In the genomic region with DNA sequence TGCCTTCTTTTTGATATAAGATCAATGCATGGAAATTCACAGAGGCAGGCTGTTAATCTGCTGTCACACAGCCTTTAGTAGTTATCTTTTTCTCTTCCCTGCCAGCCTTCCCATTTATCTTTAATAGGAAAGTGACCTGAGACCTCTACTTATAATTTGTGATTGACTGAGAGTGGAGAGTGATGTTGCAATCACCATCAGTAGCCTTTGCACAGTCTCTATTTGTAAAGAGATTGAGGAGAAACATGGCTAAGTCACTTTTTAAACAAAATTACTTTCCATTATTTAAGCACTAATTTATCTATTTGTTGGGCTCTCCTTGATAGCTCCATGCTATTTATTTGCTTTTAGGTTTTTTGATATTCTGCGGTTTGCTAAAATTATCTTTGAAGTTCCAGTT, we compare ENCODE assay signal across 35 cellular contexts. TPM values are rescaled to one million over a fixed set of nuclear protein-coding genes. Genes with fewer than 3 reads are reported as not detected.
"Had no signal": no experiment of that assay in that cellular context is flagged by ENCODE, and none has a peak within 500 bp of the region (broad histone marks: within the 10 kb centered on the region; RNA-seq: fewer than 3 reads in every experiment).

No MANE protein-coding gene starts in this region.

- H3K4me3 ChIP-seq: adrenal gland, ascending aorta, cardiac muscle cell had no signal

- FAIRE-seq: bronchial epithelial cell, TTC549 had no signal

- H3K4me1 ChIP-seq: adrenal gland, ascending aorta had no signal

- H3K9me3 ChIP-seq: adrenal gland, ascending aorta had no signal

- DNase-seq: activated B cell treated with CpG ODN at 0.5 μM for 24 hours; activated CD4-positive, alpha-beta memory T cell treated with anti-CD3 and anti-CD28 coated beads, Interleukin-2, amount 10 ng/mL, durations not matched to agents 7 days and 5 days; activated CD4-positive, alpha-beta T cell treated with anti-CD3 and anti-CD28 coated beads for 4 hours; activated CD4-positive, alpha-beta T cell treated with anti-CD3 and anti-CD28 coated beads, Interleukin-2, amount 10 ng/mL, durations not matched to agents 24 days and 14 days; activated CD4-positive, alpha-beta T cell treated with anti-CD3 and anti-CD28 coated beads, Interleukin-2, amount 50 U/mL, for 48 hours; activated CD4-positive, CD25-positive, alpha-beta regulatory T cell treated with anti-CD3 and anti-CD28 coated beads, Interleukin-2, amount 50 U/mL, for 72 hours; activated CD8-positive, alpha-beta memory T cell treated with anti-CD3 and anti-CD28 coated beads for 24 hours; activated CD8-positive, alpha-beta memory T cell treated with anti-CD3 and anti-CD28 coated beads, Interleukin-2, amount 10 ng/mL, durations not matched to agents 7 days and 5 days; activated CD8-positive, alpha-beta memory T cell treated with anti-CD3 and anti-CD28 coated beads, Interleukin-2, amount 50 U/mL, for 48 hours; activated CD8-positive, alpha-beta T cell treated with anti-CD3 and anti-CD28 coated beads, Interleukin-2, amount 10 ng/mL, durations not matched to agents 7 days and 5 days; activated effector memory CD4-positive, alpha-beta T cell treated with anti-CD3 and anti-CD28 coated beads, Interleukin-2, amount 50 U/mL, for 16 hours; activated gamma-delta T cell treated with Interleukin-2 at 50 U/mL for 16 hours; activated naive CD4-positive, alpha-beta T cell; activated naive CD4-positive, alpha-beta T cell treated with anti-CD3 and anti-CD28 coated beads for 36 hours; activated naive CD4-positive, alpha-beta T cell treated with anti-CD3 and anti-CD28 coated beads, Interleukin-2, amount 50 U/mL, for 16 hours; activated naive CD8-positive, alpha-beta T cell treated with anti-CD3 and anti-CD28 coated beads for 36 hours; activated T-cell treated with anti-CD3 and anti-CD28 coated beads, Interleukin-2, amount 50 U/mL, for 24 hours; activated T-cell treated with anti-CD3 and anti-CD28 coated beads, Interleukin-2, amount 50 U/mL, for 72 hours; adrenal gland; amniotic stem cell; anterior cingulate cortex; caudate nucleus; cerebellar nuclear complex; T-helper 1 cell; T-helper 2 cell; T-helper 9 cell had no signal

- H3K27ac ChIP-seq: adrenal gland, ascending aorta, cardiac muscle cell, VCaP had no signal

- H3K36me3 ChIP-seq: adrenal gland, ascending aorta, cardiac muscle cell had no signal

- ATAC-seq: activated CD8-positive, alpha-beta memory T cell treated with anti-CD3 and anti-CD28 coated beads, Interleukin-2, amount 10 ng/mL, durations not matched to agents 7 days and 5 days; activated CD8-positive, alpha-beta T cell treated with anti-CD3 and anti-CD28 coated beads, Interleukin-2, amount 10 ng/mL, durations not matched to agents 7 days and 5 days; activated naive CD4-positive, alpha-beta T cell treated with anti-CD3 and anti-CD28 coated beads, Interleukin-2, amount 50 U/mL, for 72 hours; activated T-cell treated with anti-CD3 and anti-CD28 coated beads, Interleukin-2, amount 50 U/mL, for 72 hours; activated T-helper 17 cell treated with anti-CD3 and anti-CD28 coated beads, Interleukin-2, amount 50 U/mL, for 72 hours had no signal

- H3K27me3 ChIP-seq: adrenal gland, ascending aorta, cardiac muscle cell had no signal

RNA-seq across cellular contexts. Expression of gene LMNTD1, which starts 19.9 kb away (rescaled TPM):
- total RNA-seq: activated B cell treated with CpG ODN at 0.5 μM for 24 hours; activated CD4-positive, alpha-beta memory T cell treated with anti-CD3 and anti-CD28 coated beads, Interleukin-2, amount 10 ng/mL, durations not matched to agents 7 days and 5 days; activated CD4-positive, alpha-beta T cell treated with anti-CD3 and anti-CD28 coated beads, Interleukin-2, amount 10 ng/mL, durations not matched to agents 24 days and 14 days; activated CD8-positive, alpha-beta memory T cell treated with anti-CD3 and anti-CD28 coated beads, Interleukin-2, amount 10 ng/mL, durations not matched to agents 7 days and 5 days; activated CD8-positive, alpha-beta T cell treated with anti-CD3 and anti-CD28 coated beads, Interleukin-2, amount 10 ng/mL, durations not matched to agents 7 days and 5 days; activated naive CD4-positive, alpha-beta T cell treated with anti-CD3 and anti-CD28 coated beads for 36 hours; activated naive CD4-positive, alpha-beta T cell treated with anti-CD3 and anti-CD28 coated beads, Interleukin-2, amount 50 U/mL, for 72 hours; activated naive CD8-positive, alpha-beta T cell treated with anti-CD3 and anti-CD28 coated beads for 36 hours; activated T-cell treated with anti-CD3 and anti-CD28 coated beads, Interleukin-2, amount 50 U/mL, for 72 hours; activated T-helper 1 cell treated with anti-CD3 and anti-CD28 coated beads, Interleukin-12 subunit alpha, Interleukin-12 subunit beta, Interleukin-2, Interleukin-4 antibody, amounts not matched to agents 30 ng/mL and 10 ng/mL and 1 ng/mL, durations not matched to agents 14 hours and 24 hours and 36 hours; activated T-helper 17 cell treated with anti-CD3 and anti-CD28 coated beads, Interleukin-2, amount 50 U/mL, for 72 hours; ascending aorta; bronchial epithelial cell; cardiac muscle cell; chondrocyte had no signal
- polyA plus RNA-seq: cardiac muscle cell had no signal
